ENCODE assay signal across 2 cellular contexts in the genomic region with DNA sequence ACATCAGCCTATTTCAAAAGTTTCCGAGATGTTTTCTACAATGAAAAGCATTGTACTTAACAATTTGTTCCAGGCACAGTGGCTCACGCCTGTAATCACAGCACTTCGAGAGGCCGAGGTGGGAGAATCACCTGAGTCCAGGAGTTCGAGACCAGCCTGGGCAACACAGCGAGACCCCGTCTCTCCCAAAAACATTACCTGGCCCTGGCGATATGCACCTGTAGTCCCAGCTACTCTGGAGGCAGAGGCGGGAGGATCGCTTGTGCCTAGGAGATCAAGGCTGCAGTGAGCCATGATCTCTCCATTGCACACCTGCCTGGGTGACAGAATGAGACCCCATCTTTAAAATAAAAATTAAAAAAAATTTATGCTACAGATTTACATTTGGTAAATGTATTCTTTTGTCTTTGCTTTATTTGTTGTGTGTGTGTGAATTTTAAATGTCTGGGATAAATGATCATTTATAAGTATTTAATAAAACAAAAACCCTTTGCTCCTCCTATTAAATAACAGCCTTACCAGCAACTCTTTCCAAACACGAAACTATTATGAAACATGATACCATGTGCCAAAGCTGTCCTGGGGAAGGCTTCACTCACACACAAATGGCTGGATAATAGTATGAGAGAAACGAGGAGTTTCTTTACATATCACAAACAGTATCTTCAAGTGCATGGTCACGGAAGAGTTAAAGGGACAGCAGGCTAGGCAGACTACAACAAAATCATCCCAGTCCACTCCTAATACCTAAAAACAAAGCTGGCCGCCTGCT.
TF ChIP-seq lines count a peak whose summit lies in the region.

No MANE protein-coding gene starts in this region.

TF ChIP-seq in GM12878, 131 proteins besides CTCF, POLR2A, EP300 and RAD21:
- TF ChIP-seq JUND (IDR thresholded peaks at IDR 0.05; ENCODE audit: low read depth, low read length) (no peak), POLR2AphosphoS2 (IDR thresholded peaks at IDR 0.05; ENCODE audit: low read depth, low read length) (no peak), MEF2B (IDR thresholded peaks at IDR 0.05; ENCODE audit: partially characterized antibody, poor library complexity, severe bottlenecking) (no peak), BACH1 (IDR thresholded peaks at IDR 0.05; ENCODE audit: borderline replicate concordance) (no peak), LARP7 (IDR thresholded peaks at IDR 0.05) (no peak), NR2C2 (IDR thresholded peaks at IDR 0.05; ENCODE audit: borderline replicate concordance, control insufficient read depth, insufficient read length, low read depth) (no peak), CHD4 (IDR thresholded peaks at IDR 0.05) (no peak), HDGF (IDR thresholded peaks at IDR 0.05) (no peak)
- TF ChIP-seq, protein P1, sequence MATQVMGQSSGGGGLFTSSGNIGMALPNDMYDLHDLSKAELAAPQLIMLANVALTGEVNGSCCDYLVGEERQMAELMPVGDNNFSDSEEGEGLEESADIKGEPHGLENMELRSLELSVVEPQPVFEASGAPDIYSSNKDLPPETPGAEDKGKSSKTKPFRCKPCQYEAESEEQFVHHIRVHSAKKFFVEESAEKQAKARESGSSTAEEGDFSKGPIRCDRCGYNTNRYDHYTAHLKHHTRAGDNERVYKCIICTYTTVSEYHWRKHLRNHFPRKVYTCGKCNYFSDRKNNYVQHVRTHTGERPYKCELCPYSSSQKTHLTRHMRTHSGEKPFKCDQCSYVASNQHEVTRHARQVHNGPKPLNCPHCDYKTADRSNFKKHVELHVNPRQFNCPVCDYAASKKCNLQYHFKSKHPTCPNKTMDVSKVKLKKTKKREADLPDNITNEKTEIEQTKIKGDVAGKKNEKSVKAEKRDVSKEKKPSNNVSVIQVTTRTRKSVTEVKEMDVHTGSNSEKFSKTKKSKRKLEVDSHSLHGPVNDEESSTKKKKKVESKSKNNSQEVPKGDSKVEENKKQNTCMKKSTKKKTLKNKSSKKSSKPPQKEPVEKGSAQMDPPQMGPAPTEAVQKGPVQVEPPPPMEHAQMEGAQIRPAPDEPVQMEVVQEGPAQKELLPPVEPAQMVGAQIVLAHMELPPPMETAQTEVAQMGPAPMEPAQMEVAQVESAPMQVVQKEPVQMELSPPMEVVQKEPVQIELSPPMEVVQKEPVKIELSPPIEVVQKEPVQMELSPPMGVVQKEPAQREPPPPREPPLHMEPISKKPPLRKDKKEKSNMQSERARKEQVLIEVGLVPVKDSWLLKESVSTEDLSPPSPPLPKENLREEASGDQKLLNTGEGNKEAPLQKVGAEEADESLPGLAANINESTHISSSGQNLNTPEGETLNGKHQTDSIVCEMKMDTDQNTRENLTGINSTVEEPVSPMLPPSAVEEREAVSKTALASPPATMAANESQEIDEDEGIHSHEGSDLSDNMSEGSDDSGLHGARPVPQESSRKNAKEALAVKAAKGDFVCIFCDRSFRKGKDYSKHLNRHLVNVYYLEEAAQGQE (IDR thresholded peaks at IDR 0.05; ENCODE audit: low read depth, low read length): no peak
- TF ChIP-seq, protein P2, sequence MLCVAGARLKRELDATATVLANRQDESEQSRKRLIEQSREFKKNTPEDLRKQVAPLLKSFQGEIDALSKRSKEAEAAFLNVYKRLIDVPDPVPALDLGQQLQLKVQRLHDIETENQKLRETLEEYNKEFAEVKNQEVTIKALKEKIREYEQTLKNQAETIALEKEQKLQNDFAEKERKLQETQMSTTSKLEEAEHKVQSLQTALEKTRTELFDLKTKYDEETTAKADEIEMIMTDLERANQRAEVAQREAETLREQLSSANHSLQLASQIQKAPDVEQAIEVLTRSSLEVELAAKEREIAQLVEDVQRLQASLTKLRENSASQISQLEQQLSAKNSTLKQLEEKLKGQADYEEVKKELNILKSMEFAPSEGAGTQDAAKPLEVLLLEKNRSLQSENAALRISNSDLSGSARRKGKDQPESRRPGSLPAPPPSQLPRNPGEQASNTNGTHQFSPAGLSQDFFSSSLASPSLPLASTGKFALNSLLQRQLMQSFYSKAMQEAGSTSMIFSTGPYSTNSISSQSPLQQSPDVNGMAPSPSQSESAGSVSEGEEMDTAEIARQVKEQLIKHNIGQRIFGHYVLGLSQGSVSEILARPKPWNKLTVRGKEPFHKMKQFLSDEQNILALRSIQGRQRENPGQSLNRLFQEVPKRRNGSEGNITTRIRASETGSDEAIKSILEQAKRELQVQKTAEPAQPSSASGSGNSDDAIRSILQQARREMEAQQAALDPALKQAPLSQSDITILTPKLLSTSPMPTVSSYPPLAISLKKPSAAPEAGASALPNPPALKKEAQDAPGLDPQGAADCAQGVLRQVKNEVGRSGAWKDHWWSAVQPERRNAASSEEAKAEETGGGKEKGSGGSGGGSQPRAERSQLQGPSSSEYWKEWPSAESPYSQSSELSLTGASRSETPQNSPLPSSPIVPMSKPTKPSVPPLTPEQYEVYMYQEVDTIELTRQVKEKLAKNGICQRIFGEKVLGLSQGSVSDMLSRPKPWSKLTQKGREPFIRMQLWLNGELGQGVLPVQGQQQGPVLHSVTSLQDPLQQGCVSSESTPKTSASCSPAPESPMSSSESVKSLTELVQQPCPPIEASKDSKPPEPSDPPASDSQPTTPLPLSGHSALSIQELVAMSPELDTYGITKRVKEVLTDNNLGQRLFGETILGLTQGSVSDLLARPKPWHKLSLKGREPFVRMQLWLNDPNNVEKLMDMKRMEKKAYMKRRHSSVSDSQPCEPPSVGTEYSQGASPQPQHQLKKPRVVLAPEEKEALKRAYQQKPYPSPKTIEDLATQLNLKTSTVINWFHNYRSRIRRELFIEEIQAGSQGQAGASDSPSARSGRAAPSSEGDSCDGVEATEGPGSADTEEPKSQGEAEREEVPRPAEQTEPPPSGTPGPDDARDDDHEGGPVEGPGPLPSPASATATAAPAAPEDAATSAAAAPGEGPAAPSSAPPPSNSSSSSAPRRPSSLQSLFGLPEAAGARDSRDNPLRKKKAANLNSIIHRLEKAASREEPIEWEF (IDR thresholded peaks at IDR 0.05; ENCODE audit: insufficient replicate concordance, low read depth, low read length): no peak

TF ChIP-seq in HepG2, 621 proteins besides CTCF, POLR2A, EP300 and RAD21:
- TF ChIP-seq, protein P3, sequence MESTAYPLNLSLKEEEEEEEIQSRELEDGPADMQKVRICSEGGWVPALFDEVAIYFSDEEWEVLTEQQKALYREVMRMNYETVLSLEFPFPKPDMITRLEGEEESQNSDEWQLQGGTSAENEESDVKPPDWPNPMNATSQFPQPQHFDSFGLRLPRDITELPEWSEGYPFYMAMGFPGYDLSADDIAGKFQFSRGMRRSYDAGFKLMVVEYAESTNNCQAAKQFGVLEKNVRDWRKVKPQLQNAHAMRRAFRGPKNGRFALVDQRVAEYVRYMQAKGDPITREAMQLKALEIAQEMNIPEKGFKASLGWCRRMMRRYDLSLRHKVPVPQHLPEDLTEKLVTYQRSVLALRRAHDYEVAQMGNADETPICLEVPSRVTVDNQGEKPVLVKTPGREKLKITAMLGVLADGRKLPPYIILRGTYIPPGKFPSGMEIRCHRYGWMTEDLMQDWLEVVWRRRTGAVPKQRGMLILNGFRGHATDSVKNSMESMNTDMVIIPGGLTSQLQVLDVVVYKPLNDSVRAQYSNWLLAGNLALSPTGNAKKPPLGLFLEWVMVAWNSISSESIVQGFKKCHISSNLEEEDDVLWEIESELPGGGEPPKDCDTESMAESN (CRISPR knock-in tag; conservative IDR thresholded peaks at IDR 0.05): 0 out of 2 replicates have a peak, but pooled peaks have one; percentile 5
- TF ChIP-seq SIX1 (CRISPR knock-in tag; IDR thresholded peaks at IDR 0.05; ENCODE audit: borderline replicate concordance): peak; percentile 77; the same call in 1 of the 2 replicates
- no peak for TF ChIP-seq TSC22D2 (CRISPR knock-in tag; IDR thresholded peaks at IDR 0.05; ENCODE audit: borderline replicate concordance)
- TF ChIP-seq, protein P4, sequence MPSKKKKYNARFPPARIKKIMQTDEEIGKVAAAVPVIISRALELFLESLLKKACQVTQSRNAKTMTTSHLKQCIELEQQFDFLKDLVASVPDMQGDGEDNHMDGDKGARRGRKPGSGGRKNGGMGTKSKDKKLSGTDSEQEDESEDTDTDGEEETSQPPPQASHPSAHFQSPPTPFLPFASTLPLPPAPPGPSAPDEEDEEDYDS (CRISPR knock-in tag; IDR thresholded peaks at IDR 0.05): 0 out of 2 replicates have a peak, but pooled peaks have one; percentile 10
- no peak for TF ChIP-seq ETV5 (CRISPR knock-in tag; IDR thresholded peaks at IDR 0.05; ENCODE audit: borderline replicate concordance)
- TF ChIP-seq SMAD3 (CRISPR knock-in tag; IDR thresholded peaks at IDR 0.05): 0 out of 2 replicates have a peak, but pooled peaks have one; percentile 7
- TF ChIP-seq ZNF652 (CRISPR knock-in tag; IDR thresholded peaks at IDR 0.05; ENCODE audit: borderline replicate concordance, low read depth): peak; percentile 93
